1 cellular context compared by ENCODE assay signal in genomic region chr15:45417303-45417950, GRCh38.
TF ChIP-seq lines count a peak whose summit lies in the region.

No MANE protein-coding gene starts in this region.

TF ChIP-seq in K562, 482 proteins besides CTCF, POLR2A, EP300 and RAD21 (continued from another document):
- TF ChIP-seq E4F1 (CRISPR knock-in tag; IDR thresholded peaks at IDR 0.05; ENCODE audit: borderline replicate concordance): peak; percentile 79; the same call in 1 of the 2 replicates
- TF ChIP-seq JUND (IDR thresholded peaks at IDR 0.05; ENCODE audit: borderline replicate concordance, low read depth, low read length): peak; percentile 91
- TF ChIP-seq JUND (tag; IDR thresholded peaks at IDR 0.05; ENCODE audit: borderline replicate concordance, low read depth, low read length): peak; percentile 89; the same call in 2 of the 3 replicates
- TF ChIP-seq KLF10 (CRISPR knock-in tag; IDR thresholded peaks at IDR 0.05): no peak
- no peak for TF ChIP-seq ZNF384 (IDR thresholded peaks at IDR 0.05; ENCODE audit: low read depth, low read length)
- peak; percentile 84 for TF ChIP-seq NFIC (IDR thresholded peaks at IDR 0.05)
- peak in 1 of 2 experiments; percentile 89; a peak in 2 of 4 replicates for TF ChIP-seq ZMIZ1 (IDR thresholded peaks at IDR 0.05; ENCODE audit: low read depth in 2 of 2, low read length in 2 of 2)
- TF ChIP-seq, protein P1, sequence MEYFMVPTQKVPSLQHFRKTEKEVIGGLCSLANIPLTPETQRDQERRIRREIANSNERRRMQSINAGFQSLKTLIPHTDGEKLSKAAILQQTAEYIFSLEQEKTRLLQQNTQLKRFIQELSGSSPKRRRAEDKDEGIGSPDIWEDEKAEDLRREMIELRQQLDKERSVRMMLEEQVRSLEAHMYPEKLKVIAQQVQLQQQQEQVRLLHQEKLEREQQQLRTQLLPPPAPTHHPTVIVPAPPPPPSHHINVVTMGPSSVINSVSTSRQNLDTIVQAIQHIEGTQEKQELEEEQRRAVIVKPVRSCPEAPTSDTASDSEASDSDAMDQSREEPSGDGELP (CRISPR knock-in tag; IDR thresholded peaks at IDR 0.05; ENCODE audit: borderline replicate concordance): no peak
- TF ChIP-seq FOXA3 (CRISPR knock-in tag; conservative IDR thresholded peaks at IDR 0.05 in 1 of 2, IDR thresholded peaks at IDR 0.05 in 1 of 2): no peak
- peak; percentile 92 for TF ChIP-seq NCOR1 (IDR thresholded peaks at IDR 0.05)
- no peak for TF ChIP-seq RBM39 (optimal IDR thresholded peaks at IDR 0.05; ENCODE audit: low read depth, low read length)
- TF ChIP-seq POLR3G (IDR thresholded peaks at IDR 0.05; ENCODE audit: extremely low read depth, insufficient read length, insufficient replicate concordance): no peak
- no peak for TF ChIP-seq ZFX (CRISPR knock-in tag; IDR thresholded peaks at IDR 0.05)
- no peak for TF ChIP-seq ZNF707 (CRISPR knock-in tag; conservative IDR thresholded peaks at IDR 0.05)
- TF ChIP-seq ARID1B (IDR thresholded peaks at IDR 0.05): peak; percentile 99
- peak; percentile 45 to 50 for TF ChIP-seq NCOA2 (IDR thresholded peaks at IDR 0.05; ENCODE audit: partially characterized antibody in 2 of 2)
- TF ChIP-seq NFE2 (IDR thresholded peaks at IDR 0.05; ENCODE audit: low read depth): peak; percentile 81
- TF ChIP-seq XRCC4 (IDR thresholded peaks at IDR 0.05; ENCODE audit: extremely low read depth, insufficient read depth, insufficient read length): no peak
- TF ChIP-seq ATF3 (IDR thresholded peaks at IDR 0.05): peak; percentile 93
- TF ChIP-seq ATF3 (CRISPR knock-in tag; conservative IDR thresholded peaks at IDR 0.05): no peak
- peak in 1 of 2 experiments; percentile 73; a peak in 2 of 4 replicates for TF ChIP-seq MNT (conservative IDR thresholded peaks at IDR 0.05)
- TF ChIP-seq NONO (IDR thresholded peaks at IDR 0.05; ENCODE audit: low read depth in 2 of 2, low read length in 1 of 2): 0 out of 4 replicates have a peak, but pooled peaks of 1 of the 2 experiments have one; percentile 59
- no peak for TF ChIP-seq PCBP2 (IDR thresholded peaks at IDR 0.05; ENCODE audit: low read depth, low read length, poor library complexity, severe bottlenecking)
